12 cellular contexts compared by ENCODE assay signal in the genomic region with DNA sequence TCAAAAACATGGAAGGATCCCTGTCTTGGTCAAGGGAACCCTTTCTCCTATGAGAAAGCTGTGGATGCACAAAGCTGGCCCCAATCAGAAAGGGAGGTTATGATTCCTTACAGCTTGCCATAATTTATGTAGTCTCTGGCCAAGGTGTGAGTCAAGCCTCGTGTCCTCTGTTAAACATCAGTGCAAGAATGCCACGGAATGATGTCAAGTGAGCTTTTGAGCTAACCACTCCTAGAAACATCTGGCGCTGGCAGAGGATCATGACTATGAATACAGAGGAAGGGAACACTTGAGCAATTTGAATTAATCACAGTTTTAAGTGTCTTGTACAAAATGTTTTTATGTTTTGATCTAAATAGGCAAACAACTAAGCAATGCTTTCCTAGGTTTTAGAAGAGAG. TPM values are rescaled to one million over a fixed set of nuclear protein-coding genes. Genes with fewer than 3 reads are reported as not detected.
A peak's percentile ranks its signal among the peaks of the same experiment; 100 is the strongest.
DNase-seq lines count a peak whose midpoint lies in the region; ATAC-seq and TF ChIP-seq lines count a peak whose summit lies in the region.
"Had no signal": no experiment of that assay in that cellular context is flagged by ENCODE, and none has a peak within 500 bp of the region (broad histone marks: within the 10 kb centered on the region; RNA-seq: fewer than 3 reads in every experiment).

No MANE protein-coding gene starts in this region.

- TF ChIP-seq CTCF in lower lobe of right lung (IDR thresholded peaks at IDR 0.05), result no peak
- no peak for TF ChIP-seq CTCF in type B pancreatic cell (conservative IDR thresholded peaks at IDR 0.05)

- H3K9me3 Mint-ChIP-seq in type B pancreatic cell, result peaks cover 4% of the 10 kb centered on the region

- H3K4me3 ChIP-seq in lower lobe of right lung, result no peak overlapping the region
- no peak overlapping the region for H3K4me3 ChIP-seq in mesendoderm (ENCODE audit: low read length)
- H3K4me3 ChIP-seq: A549, SJSA1 had no signal

- H3K9me3 ChIP-seq in lower lobe of right lung, result no peaks in the 10 kb centered on the region
- H3K9me3 ChIP-seq: A549, SJSA1 had no signal

- no peak overlapping the region for H3K18ac ChIP-seq in mesendoderm (ENCODE audit: low read length)

- DNase-seq in DMS79 treated with DMSO at 0.1 percent for 48 hours (lab: John Stamatoyannopoulos, UW) (peak; percentile 5), DMS79 (lab: John Stamatoyannopoulos, UW) (no peak), dedifferentiated amniotic fluid mesenchymal stem cell (ENCODE audit: extremely low spot score) (peak; percentile 78), lower lobe of right lung (no peak), type B pancreatic cell (ENCODE audit: extremely low spot score, unreplicated experiment) (no peak), mesendoderm (no peak), SK-N-DZ (ENCODE audit: low spot score) (no peak)
- no peak for DNase-seq in activated CD4-positive, CD25-positive, alpha-beta regulatory T cell (lab: John Stamatoyannopoulos, UW)
- DNase-seq: amygdala, NCI-H1694 treated with DMSO at 0.1 percent for 48 hours had no signal

- ATAC-seq in lower lobe of right lung, result peak; percentile 13 to 40
- ATAC-seq: A549 had no signal

- intact Hi-C loops in lower lobe of right lung (cut with DNase I), result no loop called here

- no peak overlapping the region for H3K23ac ChIP-seq in mesendoderm (ENCODE audit: low read length)

- no peak overlapping the region for H2BK15ac ChIP-seq in mesendoderm (replicated peaks; ENCODE audit: low read depth)

- H3K56ac ChIP-seq in mesendoderm (ENCODE audit: low read length), result no peak overlapping the region

- H3K9ac ChIP-seq in mesendoderm (ENCODE audit: low read length), result no peak overlapping the region

- H4K5ac ChIP-seq in mesendoderm (ENCODE audit: low read length), result no peak overlapping the region

- H3K36me3 Mint-ChIP-seq in type B pancreatic cell, result peaks cover 5% of the 10 kb centered on the region

- no peak overlapping the region for H2BK120ac ChIP-seq in mesendoderm (ENCODE audit: low read depth, low read length)

- H3K79me2 ChIP-seq in mesendoderm (ENCODE audit: control insufficient read depth, insufficient read depth, low read length), result no peaks in the 10 kb centered on the region

- H3K4me1 ChIP-seq in lower lobe of right lung (no peaks in the 10 kb centered on the region), mesendoderm (ENCODE audit: control insufficient read depth, low read depth, low read length) (no peaks in the 10 kb centered on the region)
- H3K4me1 ChIP-seq: A549, SJSA1 had no signal

- no peak overlapping the region for H4K8ac ChIP-seq in mesendoderm (ENCODE audit: low read depth, low read length)

- H2AK5ac ChIP-seq in mesendoderm (ENCODE audit: low read length), result no peak overlapping the region

- H3K4me3 Mint-ChIP-seq in type B pancreatic cell, result peak overlapping the region; percentile 82

- no peak overlapping the region for H3K4me2 ChIP-seq in mesendoderm (ENCODE audit: low read length)
- H3K4me2 ChIP-seq: A549 had no signal

- H3K27me3 Mint-ChIP-seq in type B pancreatic cell, result no peaks in the 10 kb centered on the region

- H3K4me1 Mint-ChIP-seq in type B pancreatic cell (ENCODE audit: unreplicated experiment), result peaks cover 33% of the 10 kb centered on the region

- H3K27ac Mint-ChIP-seq in type B pancreatic cell, result peak overlapping the region; percentile 89

- no peaks in the 10 kb centered on the region for H3K36me3 ChIP-seq in lower lobe of right lung
- no peaks in the 10 kb centered on the region for H3K36me3 ChIP-seq in mesendoderm (ENCODE audit: control insufficient read depth, insufficient read depth, low read length)
- H3K36me3 ChIP-seq: SJSA1 had no signal

- WGBS in mesendoderm (ENCODE audit: extremely low coverage, insufficient coverage, low lambda C conversion rate), result no CpG with 5 or more reads among the region's 3 CpGs

- H3K27me3 ChIP-seq in lower lobe of right lung (ENCODE audit: low read depth), result no peaks in the 10 kb centered on the region
- no peaks in the 10 kb centered on the region for H3K27me3 ChIP-seq in mesendoderm (ENCODE audit: insufficient read depth, low read length, poor library complexity)
- H3K27me3 ChIP-seq: SJSA1 had no signal

- H3K79me1 ChIP-seq in mesendoderm (ENCODE audit: low read length), result no peaks in the 10 kb centered on the region

- H2BK5ac ChIP-seq in mesendoderm (ENCODE audit: low read length), result no peak overlapping the region

- H3K4ac ChIP-seq in mesendoderm (ENCODE audit: low read depth, low read length), result no peak overlapping the region

- no peak overlapping the region for H3K27ac ChIP-seq in lower lobe of right lung
- H3K27ac ChIP-seq in mesendoderm (ENCODE audit: low read depth, low read length), result no peak overlapping the region
- H3K27ac ChIP-seq: A549, SJSA1 had no signal

RNA-seq across cellular contexts. Expression of a gene that starts 51.5 kb away (rescaled TPM):
- 27.4 TPM for total RNA-seq in lower lobe of right lung
- total RNA-seq in type B pancreatic cell (ENCODE audit: low replicate concordance), result 50.7 and 53.4 TPM in 2 replicates
- 17.2 TPM for polyA plus RNA-seq in mesendoderm (2013, experiment 1 of 2)
- 17.2 TPM for polyA plus RNA-seq in mesendoderm (2013, experiment 2 of 2)
- 13.9 and 14.2 TPM in 2 replicates for polyA plus RNA-seq in SK-N-DZ (2014; cell fraction: cytosol; rRNA removed)
- 5.8 and 8.1 TPM in 2 replicates for polyA plus RNA-seq in SK-N-DZ (2014; cell fraction: nucleus; rRNA removed)

Comparison
In these comparisons a context has a peak if more than half of its experiments do, and no peak if none do; other contexts are left out.
1. DNase-seq: peak in DMS79 treated with DMSO at 0.1 percent for 48 hours (single experiment) and dedifferentiated amniotic fluid mesenchymal stem cell (single experiment); none in DMS79 (single experiment), lower lobe of right lung (single experiment), type B pancreatic cell (single experiment), mesendoderm (single experiment), activated CD4-positive, CD25-positive, alpha-beta regulatory T cell (0 of 4) and SK-N-DZ (single experiment).